ENCODE assay signal across 1 cellular context in the genomic region with DNA sequence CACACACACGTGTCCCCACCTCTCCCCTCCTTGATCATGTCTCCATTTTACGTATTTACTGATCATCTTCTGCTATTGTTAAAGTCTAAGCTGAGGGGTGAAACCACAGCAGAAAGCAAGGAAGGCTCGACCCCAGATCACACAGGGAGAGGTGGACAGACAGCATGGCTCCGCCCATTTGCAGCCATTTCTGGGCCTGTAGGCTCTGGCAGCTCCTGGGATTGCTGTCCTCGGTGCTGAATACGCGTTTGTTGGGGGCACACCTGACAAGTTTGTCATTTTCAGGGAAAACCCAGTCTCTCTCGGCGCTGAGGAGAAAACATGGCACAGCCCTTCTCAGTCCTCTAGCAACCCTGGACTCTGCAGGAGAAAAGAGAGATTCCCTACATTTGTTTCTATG.
TF ChIP-seq lines count a peak whose summit lies in the region.

No MANE protein-coding gene starts in this region.

TF ChIP-seq in WTC11, 78 proteins besides CTCF, POLR2A, EP300 and RAD21 (continued from another document):
- TF ChIP-seq, protein P1, sequence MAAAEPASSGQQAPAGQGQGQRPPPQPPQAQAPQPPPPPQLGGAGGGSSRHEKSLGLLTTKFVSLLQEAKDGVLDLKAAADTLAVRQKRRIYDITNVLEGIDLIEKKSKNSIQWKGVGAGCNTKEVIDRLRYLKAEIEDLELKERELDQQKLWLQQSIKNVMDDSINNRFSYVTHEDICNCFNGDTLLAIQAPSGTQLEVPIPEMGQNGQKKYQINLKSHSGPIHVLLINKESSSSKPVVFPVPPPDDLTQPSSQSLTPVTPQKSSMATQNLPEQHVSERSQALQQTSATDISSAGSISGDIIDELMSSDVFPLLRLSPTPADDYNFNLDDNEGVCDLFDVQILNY (CRISPR knock-in tag; IDR thresholded peaks at IDR 0.05): no peak
- TF ChIP-seq TEAD1 (CRISPR knock-in tag; IDR thresholded peaks at IDR 0.05): 0 out of 2 replicates have a peak, but pooled peaks have one; percentile 47
- peak; percentile 49; the same call in 1 of the 2 replicates for TF ChIP-seq SMAD3 (CRISPR knock-in tag; IDR thresholded peaks at IDR 0.05; ENCODE audit: borderline replicate concordance)
- no peak for TF ChIP-seq NFE2L1 (CRISPR knock-in tag; IDR thresholded peaks at IDR 0.05)
- TF ChIP-seq, protein P2, sequence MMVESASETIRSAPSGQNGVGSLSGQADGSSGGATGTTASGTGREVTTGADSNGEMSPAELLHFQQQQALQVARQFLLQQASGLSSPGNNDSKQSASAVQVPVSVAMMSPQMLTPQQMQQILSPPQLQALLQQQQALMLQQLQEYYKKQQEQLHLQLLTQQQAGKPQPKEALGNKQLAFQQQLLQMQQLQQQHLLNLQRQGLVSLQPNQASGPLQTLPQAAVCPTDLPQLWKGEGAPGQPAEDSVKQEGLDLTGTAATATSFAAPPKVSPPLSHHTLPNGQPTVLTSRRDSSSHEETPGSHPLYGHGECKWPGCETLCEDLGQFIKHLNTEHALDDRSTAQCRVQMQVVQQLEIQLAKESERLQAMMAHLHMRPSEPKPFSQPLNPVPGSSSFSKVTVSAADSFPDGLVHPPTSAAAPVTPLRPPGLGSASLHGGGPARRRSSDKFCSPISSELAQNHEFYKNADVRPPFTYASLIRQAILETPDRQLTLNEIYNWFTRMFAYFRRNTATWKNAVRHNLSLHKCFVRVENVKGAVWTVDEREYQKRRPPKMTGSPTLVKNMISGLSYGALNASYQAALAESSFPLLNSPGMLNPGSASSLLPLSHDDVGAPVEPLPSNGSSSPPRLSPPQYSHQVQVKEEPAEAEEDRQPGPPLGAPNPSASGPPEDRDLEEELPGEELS (CRISPR knock-in tag; IDR thresholded peaks at IDR 0.05): peak; percentile 58; the same call in 1 of the 2 replicates
- TF ChIP-seq, protein P3, sequence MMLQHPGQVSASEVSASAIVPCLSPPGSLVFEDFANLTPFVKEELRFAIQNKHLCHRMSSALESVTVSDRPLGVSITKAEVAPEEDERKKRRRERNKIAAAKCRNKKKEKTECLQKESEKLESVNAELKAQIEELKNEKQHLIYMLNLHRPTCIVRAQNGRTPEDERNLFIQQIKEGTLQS (CRISPR knock-in tag; conservative IDR thresholded peaks at IDR 0.05): no peak
- 0 out of 2 replicates have a peak, but pooled peaks have one; percentile 22 for TF ChIP-seq CREB1 (CRISPR knock-in tag; IDR thresholded peaks at IDR 0.05)
- TF ChIP-seq, protein P4, sequence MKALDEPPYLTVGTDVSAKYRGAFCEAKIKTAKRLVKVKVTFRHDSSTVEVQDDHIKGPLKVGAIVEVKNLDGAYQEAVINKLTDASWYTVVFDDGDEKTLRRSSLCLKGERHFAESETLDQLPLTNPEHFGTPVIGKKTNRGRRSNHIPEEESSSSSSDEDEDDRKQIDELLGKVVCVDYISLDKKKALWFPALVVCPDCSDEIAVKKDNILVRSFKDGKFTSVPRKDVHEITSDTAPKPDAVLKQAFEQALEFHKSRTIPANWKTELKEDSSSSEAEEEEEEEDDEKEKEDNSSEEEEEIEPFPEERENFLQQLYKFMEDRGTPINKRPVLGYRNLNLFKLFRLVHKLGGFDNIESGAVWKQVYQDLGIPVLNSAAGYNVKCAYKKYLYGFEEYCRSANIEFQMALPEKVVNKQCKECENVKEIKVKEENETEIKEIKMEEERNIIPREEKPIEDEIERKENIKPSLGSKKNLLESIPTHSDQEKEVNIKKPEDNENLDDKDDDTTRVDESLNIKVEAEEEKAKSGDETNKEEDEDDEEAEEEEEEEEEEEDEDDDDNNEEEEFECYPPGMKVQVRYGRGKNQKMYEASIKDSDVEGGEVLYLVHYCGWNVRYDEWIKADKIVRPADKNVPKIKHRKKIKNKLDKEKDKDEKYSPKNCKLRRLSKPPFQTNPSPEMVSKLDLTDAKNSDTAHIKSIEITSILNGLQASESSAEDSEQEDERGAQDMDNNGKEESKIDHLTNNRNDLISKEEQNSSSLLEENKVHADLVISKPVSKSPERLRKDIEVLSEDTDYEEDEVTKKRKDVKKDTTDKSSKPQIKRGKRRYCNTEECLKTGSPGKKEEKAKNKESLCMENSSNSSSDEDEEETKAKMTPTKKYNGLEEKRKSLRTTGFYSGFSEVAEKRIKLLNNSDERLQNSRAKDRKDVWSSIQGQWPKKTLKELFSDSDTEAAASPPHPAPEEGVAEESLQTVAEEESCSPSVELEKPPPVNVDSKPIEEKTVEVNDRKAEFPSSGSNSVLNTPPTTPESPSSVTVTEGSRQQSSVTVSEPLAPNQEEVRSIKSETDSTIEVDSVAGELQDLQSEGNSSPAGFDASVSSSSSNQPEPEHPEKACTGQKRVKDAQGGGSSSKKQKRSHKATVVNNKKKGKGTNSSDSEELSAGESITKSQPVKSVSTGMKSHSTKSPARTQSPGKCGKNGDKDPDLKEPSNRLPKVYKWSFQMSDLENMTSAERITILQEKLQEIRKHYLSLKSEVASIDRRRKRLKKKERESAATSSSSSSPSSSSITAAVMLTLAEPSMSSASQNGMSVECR (CRISPR knock-in tag; IDR thresholded peaks at IDR 0.05; ENCODE audit: borderline replicate concordance): peak; percentile 76; the same call in 1 of the 2 replicates
- TF ChIP-seq SMAD4 (CRISPR knock-in tag; IDR thresholded peaks at IDR 0.05): 0 out of 2 replicates have a peak, but pooled peaks have one; percentile 44
- peak; percentile 81 for TF ChIP-seq JUN (CRISPR knock-in tag; IDR thresholded peaks at IDR 0.05)
